Comparison of ENCODE assay signal across 19 cellular contexts in genomic region chr16:3866703-3867431, GRCh38. TPM values are rescaled to one million over a fixed set of nuclear protein-coding genes. Genes with fewer than 3 reads are reported as not detected.
DNase-seq lines count a peak whose midpoint lies in the region; ATAC-seq and TF ChIP-seq lines count a peak whose summit lies in the region.
"Had no signal": no experiment of that assay in that cellular context is flagged by ENCODE, and none has a peak within 500 bp of the region (broad histone marks: within the 10 kb centered on the region; RNA-seq: fewer than 3 reads in every experiment).

No MANE protein-coding gene starts in this region.

- POLR2A ChIA-PET in CD8-positive, alpha-beta T cell (lab: Charles Lee): interaction anchor here (0.7 to 1.1 kb wide), 2 partner anchors 99 to 217 kb away, joined by 3 read pairs; no protein-coding TSS in a partner anchor
- POLR2A ChIA-PET in WTC11 (lab: Charles Lee): no interaction called here

- H3K27ac Mint-ChIP-seq in activated T-cell treated with anti-CD3 and anti-CD28 coated beads, Interleukin-2, amount 50 U/mL, for 24 hours: peak overlapping the region; percentile 19
- peak overlapping the region; percentile 69 for H3K27ac Mint-ChIP-seq in CD8-positive, alpha-beta T cell
- H3K27ac Mint-ChIP-seq in WTC11: peak overlapping the region; percentile 14; the same call in 1 of the 2 replicates
- peak overlapping the region in 1 of 6 donors; percentile 28 for H3K27ac Mint-ChIP-seq in immature natural killer cell

- CTCF ChIA-PET in CD8-positive, alpha-beta T cell (lab: Charles Lee): interaction anchor here (0.9 to 1.2 kb wide), 3 partner anchors 10 to 387 kb away, joined by 3 read pairs; no protein-coding TSS in a partner anchor
- CTCF ChIA-PET in WTC11 (lab: Charles Lee): interaction anchor here (0.5 to 2.1 kb wide), 2 partner anchors 14 to 74 kb away, joined by 3 to 5 read pairs; no protein-coding TSS in a partner anchor

- DNase-seq in activated T-cell treated with anti-CD3 and anti-CD28 coated beads, Interleukin-2, amount 50 U/mL, for 24 hours: no peak
- no peak for DNase-seq in activated T-cell treated with anti-CD3 and anti-CD28 coated beads, Interleukin-2, amount 50 U/mL, for 4 hours
- no peak for DNase-seq in CD8-positive, alpha-beta T cell
- DNase-seq in WTC11 (ENCODE audit: low spot score): no peak
- no peak for DNase-seq in GM13977 (ENCODE audit: low spot score)
- DNase-seq in brain microvascular endothelial cell: no peak
- DNase-seq in immature natural killer cell: no peak
- DNase-seq: C1 segment of cervical spinal cord; DMS79 treated with DMSO at 0.1 percent for 48 hours; H7; KBM-7; MV-4-11; NCI-H1417; NCI-H1930; NCI-H446; NCI-H69; NK-92 treated with Interleukin-12 subunit alpha and Interleukin-12 subunit beta, amount 100 ng/mL, for 24 hours; SHP77 had no signal

- no peak for ATAC-seq in activated T-cell treated with anti-CD3 and anti-CD28 coated beads, Interleukin-2, amount 50 U/mL, for 4 hours
- no peak for ATAC-seq in CD8-positive, alpha-beta T cell
- ATAC-seq in WTC11: no peak

- H3K27me3 Mint-ChIP-seq in activated T-cell treated with anti-CD3 and anti-CD28 coated beads, Interleukin-2, amount 50 U/mL, for 24 hours: no peaks in the 10 kb centered on the region
- no peaks in the 10 kb centered on the region for H3K27me3 Mint-ChIP-seq in activated T-cell treated with anti-CD3 and anti-CD28 coated beads, Interleukin-2, amount 50 U/mL, for 4 hours (ENCODE audit: low read depth)
- no peaks in the 10 kb centered on the region for H3K27me3 Mint-ChIP-seq in CD8-positive, alpha-beta T cell (ENCODE audit: low read depth)
- H3K27me3 Mint-ChIP-seq in WTC11 (ENCODE audit: low read depth) (no peaks in the 10 kb centered on the region), immature natural killer cell (ENCODE audit: low read depth in 3 of 3) (peaks cover 2 to 6% (median 3%) of the 10 kb centered on the region in 3 donors)

- H3K4me1 Mint-ChIP-seq in activated T-cell treated with anti-CD3 and anti-CD28 coated beads, Interleukin-2, amount 50 U/mL, for 24 hours (ENCODE audit: low read depth): peaks cover 93% of the 10 kb centered on the region
- peaks cover 88% of the 10 kb centered on the region for H3K4me1 Mint-ChIP-seq in activated T-cell treated with anti-CD3 and anti-CD28 coated beads, Interleukin-2, amount 50 U/mL, for 4 hours (ENCODE audit: low read depth)
- H3K4me1 Mint-ChIP-seq in CD8-positive, alpha-beta T cell (ENCODE audit: low read depth): peaks cover 93% of the 10 kb centered on the region
- peaks cover 66% of the 10 kb centered on the region for H3K4me1 Mint-ChIP-seq in WTC11
- H3K4me1 Mint-ChIP-seq in immature natural killer cell: peaks cover 94 to 99% of the 10 kb centered on the region in 2 donors

- H3K9me3 ChIP-seq in CD8-positive, alpha-beta T cell (ENCODE audit: low read length): no peaks in the 10 kb centered on the region
- H3K9me3 ChIP-seq in neutrophil: no peaks in the 10 kb centered on the region

- H3K36me3 Mint-ChIP-seq in activated T-cell treated with anti-CD3 and anti-CD28 coated beads, Interleukin-2, amount 50 U/mL, for 24 hours (ENCODE audit: low read depth): no peaks in the 10 kb centered on the region
- peaks cover 5% of the 10 kb centered on the region for H3K36me3 Mint-ChIP-seq in activated T-cell treated with anti-CD3 and anti-CD28 coated beads, Interleukin-2, amount 50 U/mL, for 4 hours (ENCODE audit: insufficient read depth)
- H3K36me3 Mint-ChIP-seq in CD8-positive, alpha-beta T cell: peaks cover 15% of the 10 kb centered on the region
- no peaks in the 10 kb centered on the region for H3K36me3 Mint-ChIP-seq in WTC11
- H3K36me3 Mint-ChIP-seq in immature natural killer cell: no peaks in the 10 kb centered on the region

- no peak overlapping the region for H3K27ac ChIP-seq in CD8-positive, alpha-beta T cell (ENCODE audit: low read depth, low read length)
- H3K27ac ChIP-seq in neutrophil: peak overlapping the region; percentile 12
- no peak overlapping the region for H3K27ac ChIP-seq in brain microvascular endothelial cell

- intact Hi-C loops in CD8-positive, alpha-beta T cell (cut with DNase I, micrococcal nuclease): no loop called here

- no peak for TF ChIP-seq CTCF in CD8-positive, alpha-beta T cell (IDR thresholded peaks at IDR 0.05)
- no peak for TF ChIP-seq CTCF in WTC11 (IDR thresholded peaks at IDR 0.05)
- TF ChIP-seq CTCF in neutrophil (IDR thresholded peaks at IDR 0.05): no peak
- no peak for TF ChIP-seq CTCF in GM13977 (IDR thresholded peaks at IDR 0.05; ENCODE audit: extremely low read depth, insufficient read depth, missing control alignments)
- no peak for TF ChIP-seq CTCF in brain microvascular endothelial cell (IDR thresholded peaks at IDR 0.05; ENCODE audit: low read depth, low read length, missing control alignments)

- H3K27me3 ChIP-seq in CD8-positive, alpha-beta T cell (ENCODE audit: insufficient read depth, low read length): no peaks in the 10 kb centered on the region
- H3K27me3 ChIP-seq in neutrophil: no peaks in the 10 kb centered on the region
- H3K27me3 ChIP-seq in brain microvascular endothelial cell (replicated peaks): no peaks in the 10 kb centered on the region

- in situ Hi-C loops in GM13977 (cut with MboI; ENCODE audit: low pct_unique_long_range_greater_than_20kb, low sequenced_read_pairs, unreplicated experiment) (no loop called here), brain microvascular endothelial cell (cut with HindIII; ENCODE audit: low pct_ligation_motif_present, low sequenced_read_pairs) (no loop called here)

- H3K36me3 ChIP-seq in CD8-positive, alpha-beta T cell (ENCODE audit: insufficient read depth, low read length): no peaks in the 10 kb centered on the region
- H3K36me3 ChIP-seq in neutrophil: peaks cover 11% of the 10 kb centered on the region
- no peaks in the 10 kb centered on the region for H3K36me3 ChIP-seq in brain microvascular endothelial cell (replicated peaks)

- no peaks in the 10 kb centered on the region for H3K9me3 Mint-ChIP-seq in activated T-cell treated with anti-CD3 and anti-CD28 coated beads, Interleukin-2, amount 50 U/mL, for 24 hours
- H3K9me3 Mint-ChIP-seq in activated T-cell treated with anti-CD3 and anti-CD28 coated beads, Interleukin-2, amount 50 U/mL, for 4 hours: no peaks in the 10 kb centered on the region
- H3K9me3 Mint-ChIP-seq in CD8-positive, alpha-beta T cell: no peaks in the 10 kb centered on the region
- no peaks in the 10 kb centered on the region for H3K9me3 Mint-ChIP-seq in WTC11
- H3K9me3 Mint-ChIP-seq in immature natural killer cell: no peaks in the 10 kb centered on the region

- no peak overlapping the region for H3K4me3 Mint-ChIP-seq in activated T-cell treated with anti-CD3 and anti-CD28 coated beads, Interleukin-2, amount 50 U/mL, for 24 hours
- H3K4me3 Mint-ChIP-seq in activated T-cell treated with anti-CD3 and anti-CD28 coated beads, Interleukin-2, amount 50 U/mL, for 4 hours: no peak overlapping the region
- peak overlapping the region; percentile 11 for H3K4me3 Mint-ChIP-seq in CD8-positive, alpha-beta T cell
- H3K4me3 Mint-ChIP-seq in WTC11 (no peak overlapping the region), immature natural killer cell (peak overlapping the region in 2 of 5 donors; percentile 7 to 23)

- peaks cover 93% of the 10 kb centered on the region for H3K4me1 ChIP-seq in CD8-positive, alpha-beta T cell (ENCODE audit: insufficient read depth, low read length)
- peaks cover 59 to 84% of the 10 kb centered on the region in 2 experiments for H3K4me1 ChIP-seq in neutrophil (ENCODE audit: control insufficient read depth in 1 of 2, insufficient read depth in 1 of 2, low read depth in 1 of 2, low read length in 1 of 2)

- no peak overlapping the region for H3K4me3 ChIP-seq in CD8-positive, alpha-beta T cell (ENCODE audit: low read depth, low read length)
- no peak overlapping the region for H3K4me3 ChIP-seq in neutrophil (ENCODE audit: low read depth in 1 of 2, low read length in 1 of 2)
- H3K4me3 ChIP-seq in brain microvascular endothelial cell (ENCODE audit: low read depth, low read length): no peak overlapping the region

TF ChIP-seq in WTC11, 78 proteins besides CTCF, POLR2A, EP300 and RAD21:
- TF ChIP-seq ZNF121 (CRISPR knock-in tag; IDR thresholded peaks at IDR 0.05) (no peak), IRF2 (CRISPR knock-in tag; IDR thresholded peaks at IDR 0.05; ENCODE audit: borderline replicate concordance, low read depth) (no peak), RORB (CRISPR knock-in tag; IDR thresholded peaks at IDR 0.05) (no peak), FOXP1 (CRISPR knock-in tag; IDR thresholded peaks at IDR 0.05; ENCODE audit: borderline replicate concordance) (no peak), CREB1 (CRISPR knock-in tag; IDR thresholded peaks at IDR 0.05) (no peak)
- TF ChIP-seq, protein P1, sequence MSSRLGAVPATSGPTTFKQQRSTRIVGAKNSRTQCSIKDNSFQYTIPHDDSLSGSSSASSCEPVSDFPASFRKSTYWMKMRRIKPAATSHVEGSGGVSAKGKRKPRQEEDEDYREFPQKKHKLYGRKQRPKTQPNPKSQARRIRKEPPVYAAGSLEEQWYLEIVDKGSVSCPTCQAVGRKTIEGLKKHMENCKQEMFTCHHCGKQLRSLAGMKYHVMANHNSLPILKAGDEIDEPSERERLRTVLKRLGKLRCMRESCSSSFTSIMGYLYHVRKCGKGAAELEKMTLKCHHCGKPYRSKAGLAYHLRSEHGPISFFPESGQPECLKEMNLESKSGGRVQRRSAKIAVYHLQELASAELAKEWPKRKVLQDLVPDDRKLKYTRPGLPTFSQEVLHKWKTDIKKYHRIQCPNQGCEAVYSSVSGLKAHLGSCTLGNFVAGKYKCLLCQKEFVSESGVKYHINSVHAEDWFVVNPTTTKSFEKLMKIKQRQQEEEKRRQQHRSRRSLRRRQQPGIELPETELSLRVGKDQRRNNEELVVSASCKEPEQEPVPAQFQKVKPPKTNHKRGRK (CRISPR knock-in tag; IDR thresholded peaks at IDR 0.05; ENCODE audit: borderline replicate concordance): no peak
- TF ChIP-seq, protein P2, sequence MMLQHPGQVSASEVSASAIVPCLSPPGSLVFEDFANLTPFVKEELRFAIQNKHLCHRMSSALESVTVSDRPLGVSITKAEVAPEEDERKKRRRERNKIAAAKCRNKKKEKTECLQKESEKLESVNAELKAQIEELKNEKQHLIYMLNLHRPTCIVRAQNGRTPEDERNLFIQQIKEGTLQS (CRISPR knock-in tag; conservative IDR thresholded peaks at IDR 0.05): no peak

RNA-seq across cellular contexts. Expression of gene CREBBP, which starts 13.6 kb away (rescaled TPM):
- 10 to 100 TPM; 44.7 to 47.2 (median 45.3) TPM for total RNA-seq in activated T-cell treated with anti-CD3 and anti-CD28 coated beads, Interleukin-2, amount 50 U/mL, for 4 hours
- total RNA-seq in CD8-positive, alpha-beta T cell: 100 to 1,000 TPM; 186 to 189 TPM
- 46.3 to 53.4 TPM (median 49.6 TPM) in 3 replicates for total RNA-seq in WTC11 (2021)
- polyA plus RNA-seq in immature natural killer cell: 10 to 100 TPM in 1 of 3 donors, 1 to 10 TPM in 1, under 1 TPM in 1; 0.27 to 23.8 (median 3.9) TPM
